In the genomic region with DNA sequence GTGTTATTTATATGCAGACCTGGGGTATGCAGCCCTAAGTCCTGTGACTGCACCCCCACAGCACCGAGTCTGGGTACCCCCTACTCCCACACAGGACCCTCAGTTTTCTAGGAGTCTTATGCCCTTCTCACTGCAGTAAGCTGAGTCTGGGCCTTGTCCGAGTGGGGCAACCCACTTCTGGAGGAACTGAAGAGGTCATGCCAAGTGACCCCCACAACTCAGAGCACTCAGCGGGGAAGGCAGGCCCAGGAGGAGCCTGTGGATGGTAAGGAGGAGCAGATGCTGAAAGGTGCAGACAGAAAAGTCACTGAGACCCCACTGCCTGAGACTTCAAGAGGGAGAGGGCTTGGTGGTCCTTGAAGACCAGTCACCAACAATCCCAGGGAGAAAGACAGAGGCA, we compare ENCODE assay signal across 19 cellular contexts. TPM values are rescaled to one million over a fixed set of nuclear protein-coding genes. Genes with fewer than 3 reads are reported as not detected.
"Had no signal": no experiment of that assay in that cellular context is flagged by ENCODE, and none has a peak within 500 bp of the region (broad histone marks: within the 10 kb centered on the region; RNA-seq: fewer than 3 reads in every experiment).

No MANE protein-coding gene starts in this region.

- H3K9me2 ChIP-seq: SK-N-SH had no signal

- H3K4me2 ChIP-seq: SK-N-SH had no signal

- H3K27ac ChIP-seq: RWPE1 had no signal

- DNase-seq: KBM-7, MG63, NCI-H1092, NCI-H1105 treated with DMSO at 0.1 percent for 48 hours, NCI-H1436, NCI-H187, NCI-H2029, NCI-H2227 treated with DMSO at 0.1 percent for 48 hours, NCI-H524, NCI-H69, NCI-H774, PC-3, SHP77, SK-N-SH, SW 1271, T-cell had no signal

- H3K36me3 ChIP-seq: MG63 had no signal

- H3K4me3 Mint-ChIP-seq: T-cell had no signal

- H3K9me3 Mint-ChIP-seq: T-cell had no signal

- H3K27ac Mint-ChIP-seq: T-cell had no signal

- H3K9me3 ChIP-seq: MG63, SK-N-SH had no signal

- H3K36me3 Mint-ChIP-seq: T-cell had no signal

- H3K9ac ChIP-seq: SK-N-SH had no signal

- H3K27me3 ChIP-seq: MG63 had no signal

- H3K27me3 Mint-ChIP-seq: T-cell had no signal

- H3K4me3 ChIP-seq: MG63 had no signal

RNA-seq across cellular contexts. Expression of gene FGD5, which starts 56.1 kb away (rescaled TPM):
- total RNA-seq: HT-29, PC-3, SK-MEL-5 had no signal
